In the genomic region with DNA sequence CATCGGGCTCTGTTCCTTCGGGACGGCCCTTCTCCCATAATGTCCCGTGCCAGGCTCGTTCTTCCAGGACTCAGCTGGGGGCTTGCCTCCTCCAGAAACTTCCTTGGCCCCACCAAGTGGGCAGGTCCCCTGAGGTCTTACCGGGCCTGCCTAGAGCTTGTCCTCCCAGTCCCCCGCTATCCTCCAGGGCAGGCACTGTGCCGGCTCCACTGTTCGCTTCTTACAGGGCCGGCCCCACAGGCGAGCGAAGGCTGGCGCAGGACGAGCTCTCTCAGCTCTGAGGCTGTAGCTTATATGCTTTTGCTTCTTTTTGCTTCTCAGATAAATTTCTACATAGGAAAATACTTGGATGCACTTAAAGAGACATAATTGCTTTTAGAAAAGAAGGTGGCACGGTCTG, we compare ENCODE assay signal across 21 cellular contexts.
"Had no signal": no experiment of that assay in that cellular context is flagged by ENCODE, and none has a peak within 500 bp of the region (broad histone marks: within the 10 kb centered on the region; RNA-seq: fewer than 3 reads in every experiment).

No MANE protein-coding gene starts in this region.

- H3K27me3 ChIP-seq: dorsolateral prefrontal cortex, esophagus muscularis mucosa, foreskin keratinocyte, gastroesophageal sphincter, heart left ventricle, hepatocyte, left lung had no signal

- DNase-seq: dermis blood vessel endothelial cell; dorsolateral prefrontal cortex; effector CD4-positive, alpha-beta T cell; effector memory CD4-positive, alpha-beta T cell; foreskin keratinocyte; hypothalamus; immature natural killer cell; islet precursor cell; left ventricle myocardium superior; lower lobe of right lung; mesenchymal stem cell; midbrain had no signal

- H2AFZ ChIP-seq: hepatocyte had no signal

- H3K9me3 ChIP-seq: esophagus muscularis mucosa, gastroesophageal sphincter, heart left ventricle, left lung, lower lobe of right lung had no signal

- FAIRE-seq: colon, endothelial cell of umbilical vein, frontal cortex had no signal

- H3K4me3 ChIP-seq: coronary artery, dorsolateral prefrontal cortex, esophagus muscularis mucosa, gastroesophageal sphincter, heart left ventricle, hepatocyte, left lung, lower lobe of right lung had no signal

- H3K27ac ChIP-seq: coronary artery, dorsolateral prefrontal cortex, foreskin keratinocyte, heart left ventricle, hepatocyte, left lung, lower lobe of right lung had no signal

- H3K4me1 ChIP-seq: foreskin keratinocyte, left lung, lower lobe of right lung had no signal

- ATAC-seq: foreskin keratinocyte, gastroesophageal sphincter, heart left ventricle, left lung, left ventricle myocardium superior, lower lobe of right lung had no signal

- H3K4me2 ChIP-seq: hepatocyte had no signal
